Comparison of ENCODE assay signal across 1 cellular context in the genomic region with DNA sequence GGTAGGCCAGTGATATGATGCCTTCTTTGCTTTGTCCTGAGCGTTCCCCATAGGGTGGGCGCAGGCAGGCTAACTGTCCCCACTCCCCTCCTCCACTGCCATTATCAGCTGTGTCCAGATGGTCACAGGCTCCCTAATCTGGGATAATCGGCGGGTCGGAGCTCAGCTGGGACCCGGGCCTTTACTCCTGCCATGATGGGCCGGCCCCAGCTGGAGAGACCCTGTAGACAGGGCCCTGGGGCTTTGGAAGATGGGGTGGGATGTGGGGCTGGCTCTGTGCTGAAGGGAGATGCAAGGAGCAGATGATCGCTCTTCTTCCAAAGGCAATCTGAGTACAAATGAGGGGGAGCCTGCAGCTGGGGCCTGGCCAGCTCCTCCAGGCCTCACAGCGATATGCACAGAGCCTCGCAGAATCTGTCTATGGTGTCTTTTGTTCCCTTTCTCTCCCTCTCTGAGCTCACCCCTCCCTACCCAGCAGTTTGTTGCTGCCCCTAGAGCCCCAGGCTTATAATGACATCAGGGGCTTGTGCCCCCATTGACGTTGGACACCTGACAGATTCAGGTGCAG.
TF ChIP-seq lines count a peak whose summit lies in the region.

No MANE protein-coding gene starts in this region.

TF ChIP-seq in K562, 482 proteins besides CTCF, POLR2A, EP300 and RAD21 (continued from another document and continues in another):
- TF ChIP-seq, protein P1, sequence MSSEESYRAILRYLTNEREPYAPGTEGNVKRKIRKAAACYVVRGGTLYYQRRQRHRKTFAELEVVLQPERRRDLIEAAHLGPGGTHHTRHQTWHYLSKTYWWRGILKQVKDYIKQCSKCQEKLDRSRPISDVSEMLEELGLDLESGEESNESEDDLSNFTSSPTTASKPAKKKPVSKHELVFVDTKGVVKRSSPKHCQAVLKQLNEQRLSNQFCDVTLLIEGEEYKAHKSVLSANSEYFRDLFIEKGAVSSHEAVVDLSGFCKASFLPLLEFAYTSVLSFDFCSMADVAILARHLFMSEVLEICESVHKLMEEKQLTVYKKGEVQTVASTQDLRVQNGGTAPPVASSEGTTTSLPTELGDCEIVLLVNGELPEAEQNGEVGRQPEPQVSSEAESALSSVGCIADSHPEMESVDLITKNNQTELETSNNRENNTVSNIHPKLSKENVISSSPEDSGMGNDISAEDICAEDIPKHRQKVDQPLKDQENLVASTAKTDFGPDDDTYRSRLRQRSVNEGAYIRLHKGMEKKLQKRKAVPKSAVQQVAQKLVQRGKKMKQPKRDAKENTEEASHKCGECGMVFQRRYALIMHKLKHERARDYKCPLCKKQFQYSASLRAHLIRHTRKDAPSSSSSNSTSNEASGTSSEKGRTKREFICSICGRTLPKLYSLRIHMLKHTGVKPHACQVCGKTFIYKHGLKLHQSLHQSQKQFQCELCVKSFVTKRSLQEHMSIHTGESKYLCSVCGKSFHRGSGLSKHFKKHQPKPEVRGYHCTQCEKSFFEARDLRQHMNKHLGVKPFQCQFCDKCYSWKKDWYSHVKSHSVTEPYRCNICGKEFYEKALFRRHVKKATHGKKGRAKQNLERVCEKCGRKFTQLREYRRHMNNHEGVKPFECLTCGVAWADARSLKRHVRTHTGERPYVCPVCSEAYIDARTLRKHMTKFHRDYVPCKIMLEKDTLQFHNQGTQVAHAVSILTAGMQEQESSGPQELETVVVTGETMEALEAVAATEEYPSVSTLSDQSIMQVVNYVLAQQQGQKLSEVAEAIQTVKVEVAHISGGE (CRISPR knock-in tag; IDR thresholded peaks at IDR 0.05) = 0 out of 6 replicates have a peak, but pooled peaks of 1 of the 3 experiments have one; percentile 33
- TF ChIP-seq TGIF2 (CRISPR knock-in tag; IDR thresholded peaks at IDR 0.05) (no peak), CHD2 (IDR thresholded peaks at IDR 0.05; ENCODE audit: low read depth, low read length) (no peak), ZNF174 (CRISPR knock-in tag; IDR thresholded peaks at IDR 0.05) (no peak), CREB1 (IDR thresholded peaks at IDR 0.05) (no peak), CREB1 (CRISPR knock-in tag; IDR thresholded peaks at IDR 0.05) (no peak), POLR2AphosphoS5 (IDR thresholded peaks at IDR 0.05; ENCODE audit: control insufficient read depth, insufficient read depth, low read depth, low read length) (peak; percentile 51; the same call in 1 of the 2 replicates), ZBTB7A (IDR thresholded peaks at IDR 0.05; ENCODE audit: borderline replicate concordance, control insufficient read depth, low read depth, low read length) (peak; percentile 75; the same call in 1 of the 2 replicates), SRSF3 (IDR thresholded peaks at IDR 0.05; ENCODE audit: insufficient read depth, low read length) (no peak), MCM5 (IDR thresholded peaks at IDR 0.05; ENCODE audit: low read depth) (no peak), NR2F6 (CRISPR knock-in tag; IDR thresholded peaks at IDR 0.05) (no peak), SOX6 (IDR thresholded peaks at IDR 0.05) (peak; percentile 58; the same call in 1 of the 2 replicates), CBFA2T3 (IDR thresholded peaks at IDR 0.05) (peak; percentile 91), PML (IDR thresholded peaks at IDR 0.05; ENCODE audit: low read length) (peak; percentile 67; the same call in 1 of the 2 replicates), ZNF354B (CRISPR knock-in tag; IDR thresholded peaks at IDR 0.05) (no peak), ATF7 (IDR thresholded peaks at IDR 0.05) (0 out of 2 replicates have a peak, but pooled peaks have one; percentile 19), CXXC5 (CRISPR knock-in tag; IDR thresholded peaks at IDR 0.05) (peak; percentile 73), MTA3 (IDR thresholded peaks at IDR 0.05; ENCODE audit: borderline replicate concordance) (0 out of 2 replicates have a peak, but pooled peaks have one; percentile 64), STAT5B (CRISPR knock-in tag; IDR thresholded peaks at IDR 0.05) (no peak), NFIC (IDR thresholded peaks at IDR 0.05) (peak; percentile 65), MCM7 (IDR thresholded peaks at IDR 0.05) (no peak), ZFX (CRISPR knock-in tag; IDR thresholded peaks at IDR 0.05) (peak; percentile 50), SMARCA4 (IDR thresholded peaks at IDR 0.05) (peak; percentile 74), SP1 (CRISPR knock-in tag; IDR thresholded peaks at IDR 0.05) (peak; percentile 62; the same call in 1 of the 2 replicates), NCOR1 (IDR thresholded peaks at IDR 0.05) (peak; percentile 77), ARID1B (IDR thresholded peaks at IDR 0.05) (peak; percentile 94), XRCC4 (IDR thresholded peaks at IDR 0.05; ENCODE audit: extremely low read depth, insufficient read depth, insufficient read length) (no peak), TAL1 (IDR thresholded peaks at IDR 0.05) (peak; percentile 89), KLF16 (IDR thresholded peaks at IDR 0.05) (0 out of 2 replicates have a peak, but pooled peaks have one; percentile 44), GATA2 (CRISPR knock-in tag; IDR thresholded peaks at IDR 0.05) (peak; percentile 62; the same call in 1 of the 2 replicates), DACH1 (IDR thresholded peaks at IDR 0.05; ENCODE audit: partially characterized antibody) (peak; percentile 66), KDM1A (IDR thresholded peaks at IDR 0.05) (peak in 1 of 2 experiments; percentile 28; a peak in 1 of 4 replicates), SMARCE1 (IDR thresholded peaks at IDR 0.05) (0 out of 2 replicates have a peak, but pooled peaks have one; percentile 47), FOXK1 (CRISPR knock-in tag; IDR thresholded peaks at IDR 0.05; ENCODE audit: borderline replicate concordance) (no peak), MAZ (CRISPR knock-in tag; conservative IDR thresholded peaks at IDR 0.05 in 1 of 2, IDR thresholded peaks at IDR 0.05 in 1 of 2) (peak in 1 of 2 experiments; percentile 42; a peak in 1 of 4 replicates), LARP7 (IDR thresholded peaks at IDR 0.05) (no peak), RCOR1 (IDR thresholded peaks at IDR 0.05; ENCODE audit: borderline replicate concordance in 1 of 2, low read depth in 2 of 2, low read length in 2 of 2) (peak in 1 of 2 experiments; percentile 76; a peak in 2 of 4 replicates), NFXL1 (CRISPR knock-in tag; IDR thresholded peaks at IDR 0.05) (no peak), KAT7 (CRISPR knock-in tag; IDR thresholded peaks at IDR 0.05; ENCODE audit: borderline replicate concordance) (no peak), HMGN3 (IDR thresholded peaks at IDR 0.05; ENCODE audit: borderline replicate concordance, extremely low read depth, insufficient read length, low read depth, low read length) (peak; percentile 50), FOXM1 (IDR thresholded peaks at IDR 0.05; ENCODE audit: low read depth) (peak; percentile 20; the same call in 1 of the 2 replicates), FOXM1 (CRISPR knock-in tag; IDR thresholded peaks at IDR 0.05; ENCODE audit: low read depth) (no peak), GABPB1 (CRISPR knock-in tag; IDR thresholded peaks at IDR 0.05) (no peak), TCF3 (CRISPR knock-in tag; IDR thresholded peaks at IDR 0.05) (peak; percentile 91), SMAD4 (CRISPR knock-in tag; conservative IDR thresholded peaks at IDR 0.05) (0 out of 2 replicates have a peak, but pooled peaks have one; percentile 43), MTA2 (IDR thresholded peaks at IDR 0.05; ENCODE audit: low read depth) (peak; percentile 76), ZNF583 (CRISPR knock-in tag; IDR thresholded peaks at IDR 0.05) (0 out of 2 replicates have a peak, but pooled peaks have one; percentile 18)
- TF ChIP-seq, protein P2, sequence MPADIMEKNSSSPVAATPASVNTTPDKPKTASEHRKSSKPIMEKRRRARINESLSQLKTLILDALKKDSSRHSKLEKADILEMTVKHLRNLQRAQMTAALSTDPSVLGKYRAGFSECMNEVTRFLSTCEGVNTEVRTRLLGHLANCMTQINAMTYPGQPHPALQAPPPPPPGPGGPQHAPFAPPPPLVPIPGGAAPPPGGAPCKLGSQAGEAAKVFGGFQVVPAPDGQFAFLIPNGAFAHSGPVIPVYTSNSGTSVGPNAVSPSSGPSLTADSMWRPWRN (IDR thresholded peaks at IDR 0.05; ENCODE audit: low read depth) = no peak
- TF ChIP-seq, protein P3, sequence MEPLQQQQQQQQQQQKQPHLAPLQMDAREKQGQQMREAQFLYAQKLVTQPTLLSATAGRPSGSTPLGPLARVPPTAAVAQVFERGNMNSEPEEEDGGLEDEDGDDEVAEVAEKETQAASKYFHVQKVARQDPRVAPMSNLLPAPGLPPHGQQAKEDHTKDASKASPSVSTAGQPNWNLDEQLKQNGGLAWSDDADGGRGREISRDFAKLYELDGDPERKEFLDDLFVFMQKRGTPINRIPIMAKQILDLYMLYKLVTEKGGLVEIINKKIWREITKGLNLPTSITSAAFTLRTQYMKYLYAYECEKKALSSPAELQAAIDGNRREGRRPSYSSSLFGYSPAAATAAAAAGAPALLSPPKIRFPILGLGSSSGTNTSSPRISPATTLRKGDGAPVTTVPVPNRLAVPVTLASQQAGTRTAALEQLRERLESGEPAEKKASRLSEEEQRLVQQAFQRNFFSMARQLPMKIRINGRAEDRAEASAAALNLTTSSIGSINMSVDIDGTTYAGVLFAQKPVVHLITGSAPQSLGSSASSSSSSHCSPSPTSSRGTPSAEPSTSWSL (CRISPR knock-in tag; IDR thresholded peaks at IDR 0.05; ENCODE audit: borderline replicate concordance) = no peak
- TF ChIP-seq, protein P4, sequence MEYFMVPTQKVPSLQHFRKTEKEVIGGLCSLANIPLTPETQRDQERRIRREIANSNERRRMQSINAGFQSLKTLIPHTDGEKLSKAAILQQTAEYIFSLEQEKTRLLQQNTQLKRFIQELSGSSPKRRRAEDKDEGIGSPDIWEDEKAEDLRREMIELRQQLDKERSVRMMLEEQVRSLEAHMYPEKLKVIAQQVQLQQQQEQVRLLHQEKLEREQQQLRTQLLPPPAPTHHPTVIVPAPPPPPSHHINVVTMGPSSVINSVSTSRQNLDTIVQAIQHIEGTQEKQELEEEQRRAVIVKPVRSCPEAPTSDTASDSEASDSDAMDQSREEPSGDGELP (CRISPR knock-in tag; IDR thresholded peaks at IDR 0.05; ENCODE audit: borderline replicate concordance) = peak; percentile 95
- TF ChIP-seq, protein P5, sequence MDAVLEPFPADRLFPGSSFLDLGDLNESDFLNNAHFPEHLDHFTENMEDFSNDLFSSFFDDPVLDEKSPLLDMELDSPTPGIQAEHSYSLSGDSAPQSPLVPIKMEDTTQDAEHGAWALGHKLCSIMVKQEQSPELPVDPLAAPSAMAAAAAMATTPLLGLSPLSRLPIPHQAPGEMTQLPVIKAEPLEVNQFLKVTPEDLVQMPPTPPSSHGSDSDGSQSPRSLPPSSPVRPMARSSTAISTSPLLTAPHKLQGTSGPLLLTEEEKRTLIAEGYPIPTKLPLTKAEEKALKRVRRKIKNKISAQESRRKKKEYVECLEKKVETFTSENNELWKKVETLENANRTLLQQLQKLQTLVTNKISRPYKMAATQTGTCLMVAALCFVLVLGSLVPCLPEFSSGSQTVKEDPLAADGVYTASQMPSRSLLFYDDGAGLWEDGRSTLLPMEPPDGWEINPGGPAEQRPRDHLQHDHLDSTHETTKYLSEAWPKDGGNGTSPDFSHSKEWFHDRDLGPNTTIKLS (IDR thresholded peaks at IDR 0.05; ENCODE audit: borderline replicate concordance, low read depth) = no peak
- TF ChIP-seq, protein P6, sequence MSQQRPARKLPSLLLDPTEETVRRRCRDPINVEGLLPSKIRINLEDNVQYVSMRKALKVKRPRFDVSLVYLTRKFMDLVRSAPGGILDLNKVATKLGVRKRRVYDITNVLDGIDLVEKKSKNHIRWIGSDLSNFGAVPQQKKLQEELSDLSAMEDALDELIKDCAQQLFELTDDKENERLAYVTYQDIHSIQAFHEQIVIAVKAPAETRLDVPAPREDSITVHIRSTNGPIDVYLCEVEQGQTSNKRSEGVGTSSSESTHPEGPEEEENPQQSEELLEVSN (IDR thresholded peaks at IDR 0.05; ENCODE audit: borderline replicate concordance in 1 of 2, extremely low read depth in 1 of 2, insufficient read depth in 1 of 2, insufficient read length in 1 of 2, low read depth in 1 of 2, low read length in 1 of 2, poor library complexity in 1 of 2, severe bottlenecking in 1 of 2) = no peak
- TF ChIP-seq, protein P7, sequence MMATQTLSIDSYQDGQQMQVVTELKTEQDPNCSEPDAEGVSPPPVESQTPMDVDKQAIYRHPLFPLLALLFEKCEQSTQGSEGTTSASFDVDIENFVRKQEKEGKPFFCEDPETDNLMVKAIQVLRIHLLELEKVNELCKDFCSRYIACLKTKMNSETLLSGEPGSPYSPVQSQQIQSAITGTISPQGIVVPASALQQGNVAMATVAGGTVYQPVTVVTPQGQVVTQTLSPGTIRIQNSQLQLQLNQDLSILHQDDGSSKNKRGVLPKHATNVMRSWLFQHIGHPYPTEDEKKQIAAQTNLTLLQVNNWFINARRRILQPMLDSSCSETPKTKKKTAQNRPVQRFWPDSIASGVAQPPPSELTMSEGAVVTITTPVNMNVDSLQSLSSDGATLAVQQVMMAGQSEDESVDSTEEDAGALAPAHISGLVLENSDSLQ (IDR thresholded peaks at IDR 0.05) = no peak
- TF ChIP-seq, protein P8, sequence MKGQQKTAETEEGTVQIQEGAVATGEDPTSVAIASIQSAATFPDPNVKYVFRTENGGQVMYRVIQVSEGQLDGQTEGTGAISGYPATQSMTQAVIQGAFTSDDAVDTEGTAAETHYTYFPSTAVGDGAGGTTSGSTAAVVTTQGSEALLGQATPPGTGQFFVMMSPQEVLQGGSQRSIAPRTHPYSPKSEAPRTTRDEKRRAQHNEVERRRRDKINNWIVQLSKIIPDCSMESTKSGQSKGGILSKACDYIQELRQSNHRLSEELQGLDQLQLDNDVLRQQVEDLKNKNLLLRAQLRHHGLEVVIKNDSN (CRISPR knock-in tag; IDR thresholded peaks at IDR 0.05) = 0 out of 2 replicates have a peak, but pooled peaks have one; percentile 2
- TF ChIP-seq, protein P9, sequence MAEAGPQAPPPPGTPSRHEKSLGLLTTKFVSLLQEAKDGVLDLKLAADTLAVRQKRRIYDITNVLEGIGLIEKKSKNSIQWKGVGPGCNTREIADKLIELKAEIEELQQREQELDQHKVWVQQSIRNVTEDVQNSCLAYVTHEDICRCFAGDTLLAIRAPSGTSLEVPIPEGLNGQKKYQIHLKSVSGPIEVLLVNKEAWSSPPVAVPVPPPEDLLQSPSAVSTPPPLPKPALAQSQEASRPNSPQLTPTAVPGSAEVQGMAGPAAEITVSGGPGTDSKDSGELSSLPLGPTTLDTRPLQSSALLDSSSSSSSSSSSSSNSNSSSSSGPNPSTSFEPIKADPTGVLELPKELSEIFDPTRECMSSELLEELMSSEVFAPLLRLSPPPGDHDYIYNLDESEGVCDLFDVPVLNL (CRISPR knock-in tag; IDR thresholded peaks at IDR 0.05; ENCODE audit: low read depth) = no peak
- TF ChIP-seq, protein P10, sequence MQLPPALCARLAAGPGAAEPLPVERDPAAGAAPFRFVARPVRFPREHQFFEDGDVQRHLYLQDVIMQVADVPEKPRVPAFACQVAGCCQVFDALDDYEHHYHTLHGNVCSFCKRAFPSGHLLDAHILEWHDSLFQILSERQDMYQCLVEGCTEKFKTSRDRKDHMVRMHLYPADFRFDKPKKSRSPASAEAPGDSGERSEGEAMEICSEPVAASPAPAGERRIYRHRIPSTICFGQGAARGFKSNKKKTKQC (CRISPR knock-in tag; IDR thresholded peaks at IDR 0.05) = 0 out of 2 replicates have a peak, but pooled peaks have one; percentile 12
